Comparison of ENCODE assay signal across 18 cellular contexts in genomic region chr12:92342574-92342973, GRCh38.
DNase-seq lines count a peak whose midpoint lies in the region; ATAC-seq, FAIRE-seq and TF ChIP-seq lines count a peak whose summit lies in the region.
"Had no signal": no experiment of that assay in that cellular context is flagged by ENCODE, and none has a peak within 500 bp of the region (broad histone marks: within the 10 kb centered on the region; RNA-seq: fewer than 3 reads in every experiment).

No MANE protein-coding gene starts in this region.

- H3K27me3 ChIP-seq in Peyer's patch (no peaks in the 10 kb centered on the region), small intestine (ENCODE audit: control insufficient read depth in 2 of 2, insufficient read depth in 2 of 2, low read length in 2 of 2) (no peaks in the 10 kb centered on the region), dorsolateral prefrontal cortex (no peaks in the 10 kb centered on the region)

- no peak for TF ChIP-seq POLR2A in Peyer's patch (IDR thresholded peaks at IDR 0.05)
- no peak for TF ChIP-seq POLR2A in erythroblast (IDR thresholded peaks at IDR 0.05; ENCODE audit: low read length)

- H3K36me3 Mint-ChIP-seq in activated T-helper 2 cell treated with anti-CD3 and anti-CD28 coated beads, Interferon-gamma antibody, Interleukin-2, Interleukin-4, amounts not matched to agents 10 μg/mL and 5 μg/mL and 100 μg/mL, durations not matched to agents 14 hours and 24 hours and 36 hours (ENCODE audit: low read depth), result peaks cover 6% of the 10 kb centered on the region

- H3K4me1 ChIP-seq in Peyer's patch, result no peaks in the 10 kb centered on the region
- no peaks in the 10 kb centered on the region for H3K4me1 ChIP-seq in mucosa of descending colon (ENCODE audit: low read depth)
- H3K4me1 ChIP-seq in small intestine (ENCODE audit: control insufficient read depth in 2 of 2, insufficient read depth in 1 of 2, low read depth in 1 of 2, low read length in 1 of 2), result no peaks in the 10 kb centered on the region
- H3K4me1 ChIP-seq: Caco-2, HAP-1 had no signal

- WGBS in small intestine, 3 donors, result 33 to 93% (median 53%) methylated on average over 1 of the region's 1 CpG

- no peaks in the 10 kb centered on the region for H3K27me3 Mint-ChIP-seq in activated T-helper 2 cell treated with anti-CD3 and anti-CD28 coated beads, Interferon-gamma antibody, Interleukin-2, Interleukin-4, amounts not matched to agents 10 μg/mL and 5 μg/mL and 100 μg/mL, durations not matched to agents 14 hours and 24 hours and 36 hours (ENCODE audit: low read depth)
- H3K27me3 Mint-ChIP-seq: CD4-positive, alpha-beta T cell had no signal

- intact Hi-C loops in mucosa of descending colon (cut with DNase I, micrococcal nuclease) (no loop called here), dorsolateral prefrontal cortex (cut with DNase I) (no loop called here)
- intact Hi-C loops in activated T-helper 2 cell treated with anti-CD3 and anti-CD28 coated beads, Interferon-gamma antibody, Interleukin-2, Interleukin-4, amounts not matched to agents 10 μg/mL and 5 μg/mL and 100 μg/mL, durations not matched to agents 14 hours and 24 hours and 36 hours (cut with micrococcal nuclease), result loop anchor here (10.0 kb wide), 2 partner anchors 62 to 158 kb away; no protein-coding TSS in a partner anchor

- no peak overlapping the region for H3K27ac ChIP-seq in Peyer's patch
- H3K27ac ChIP-seq in small intestine (ENCODE audit: low read depth in 1 of 2, low read length in 1 of 2), result no peak overlapping the region
- H3K27ac ChIP-seq in dorsolateral prefrontal cortex, result no peak overlapping the region
- H3K27ac ChIP-seq: C4-2B, GM23248, HL-60 had no signal

- peaks cover 14% of the 10 kb centered on the region for H3K4me1 Mint-ChIP-seq in activated T-helper 2 cell treated with anti-CD3 and anti-CD28 coated beads, Interferon-gamma antibody, Interleukin-2, Interleukin-4, amounts not matched to agents 10 μg/mL and 5 μg/mL and 100 μg/mL, durations not matched to agents 14 hours and 24 hours and 36 hours (ENCODE audit: low read depth)

- TF ChIP-seq CTCF in Peyer's patch (IDR thresholded peaks at IDR 0.05) (no peak), mucosa of descending colon (IDR thresholded peaks at IDR 0.05) (no peak), dorsolateral prefrontal cortex (IDR thresholded peaks at IDR 0.05 in 54 of 56, conservative IDR thresholded peaks at IDR 0.05 in 2 of 56; ENCODE audit: low read depth in 1 of 56, partially characterized antibody in 56 of 56) (no peak)

- H3K27ac Mint-ChIP-seq in activated T-helper 2 cell treated with anti-CD3 and anti-CD28 coated beads, Interferon-gamma antibody, Interleukin-2, Interleukin-4, amounts not matched to agents 10 μg/mL and 5 μg/mL and 100 μg/mL, durations not matched to agents 14 hours and 24 hours and 36 hours, result no peak overlapping the region

- H3K36me3 ChIP-seq in Peyer's patch (no peaks in the 10 kb centered on the region), mucosa of descending colon (ENCODE audit: low read depth) (no peaks in the 10 kb centered on the region), small intestine (ENCODE audit: control insufficient read depth in 2 of 2, insufficient read depth in 2 of 2, low read length in 2 of 2) (no peaks in the 10 kb centered on the region)
- H3K36me3 ChIP-seq: HAP-1 had no signal

- H3K9me3 ChIP-seq in Peyer's patch (no peaks in the 10 kb centered on the region), mucosa of descending colon (no peaks in the 10 kb centered on the region), small intestine (ENCODE audit: control insufficient read depth, low read depth) (no peaks in the 10 kb centered on the region)
- H3K9me3 ChIP-seq: Caco-2, HAP-1 had no signal

- DNase-seq in Peyer's patch (peak in 2 of 3 donors; percentile 58 to 75), erythroblast (lab: John Stamatoyannopoulos, UW) (peak; percentile 70 to 72), mucosa of descending colon (no peak), small intestine (peak; percentile 91), dorsolateral prefrontal cortex (no peak)
- no peak for DNase-seq in activated T-helper 2 cell treated with anti-CD3 and anti-CD28 coated beads, Interferon-gamma antibody, Interleukin-2, Interleukin-4, amounts not matched to agents 10 μg/mL and 5 μg/mL and 100 μg/mL, durations not matched to agents 14 hours and 24 hours and 36 hours (ENCODE audit: low spot score)
- DNase-seq: ACHN; Caco-2; CD4-positive, alpha-beta T cell; DMS79 treated with DMSO at 0.1 percent for 48 hours; GF-D8; GM23248 had no signal

- H3K4me3 ChIP-seq in Peyer's patch (no peak overlapping the region), mucosa of descending colon (no peak overlapping the region), small intestine (ENCODE audit: low read depth in 1 of 2, low read length in 2 of 2) (no peak overlapping the region), dorsolateral prefrontal cortex (no peak overlapping the region)
- H3K4me3 ChIP-seq: GM23248, HAP-1 had no signal

- FAIRE-seq in small intestine (lab: Jason Lieb, UNC), result no peak
- FAIRE-seq: A204.1 had no signal

- H3K9me3 Mint-ChIP-seq in activated T-helper 2 cell treated with anti-CD3 and anti-CD28 coated beads, Interferon-gamma antibody, Interleukin-2, Interleukin-4, amounts not matched to agents 10 μg/mL and 5 μg/mL and 100 μg/mL, durations not matched to agents 14 hours and 24 hours and 36 hours, result peaks cover 4% of the 10 kb centered on the region
- H3K9me3 Mint-ChIP-seq: CD4-positive, alpha-beta T cell had no signal

- no peak overlapping the region for H3K4me3 Mint-ChIP-seq in activated T-helper 2 cell treated with anti-CD3 and anti-CD28 coated beads, Interferon-gamma antibody, Interleukin-2, Interleukin-4, amounts not matched to agents 10 μg/mL and 5 μg/mL and 100 μg/mL, durations not matched to agents 14 hours and 24 hours and 36 hours (ENCODE audit: low read depth)
- H3K4me3 Mint-ChIP-seq: CD4-positive, alpha-beta T cell had no signal

- peak; percentile 42 for ATAC-seq in mucosa of descending colon
- ATAC-seq in GM19455 (IDR thresholded peaks at IDR 0.05; ENCODE audit: unreplicated experiment), result no peak
- ATAC-seq in GM21528 (IDR thresholded peaks at IDR 0.05; ENCODE audit: low FRiP score, unreplicated experiment), result no peak

Comparison
In these comparisons a context has a peak if more than half of its experiments do, and no peak if none do; other contexts are left out.
1. DNase-seq: peak in Peyer's patch (2 of 3), erythroblast (2 of 2) and small intestine (single experiment); none in mucosa of descending colon (0 of 3), dorsolateral prefrontal cortex (0 of 10) and activated T-helper 2 cell treated with anti-CD3 and anti-CD28 coated beads, Interferon-gamma antibody, Interleukin-2, Interleukin-4, amounts not matched to agents 10 μg/mL and 5 μg/mL and 100 μg/mL, durations not matched to agents 14 hours and 24 hours and 36 hours (single experiment).